Comparison of ENCODE assay signal across 1 cellular context in the genomic region with DNA sequence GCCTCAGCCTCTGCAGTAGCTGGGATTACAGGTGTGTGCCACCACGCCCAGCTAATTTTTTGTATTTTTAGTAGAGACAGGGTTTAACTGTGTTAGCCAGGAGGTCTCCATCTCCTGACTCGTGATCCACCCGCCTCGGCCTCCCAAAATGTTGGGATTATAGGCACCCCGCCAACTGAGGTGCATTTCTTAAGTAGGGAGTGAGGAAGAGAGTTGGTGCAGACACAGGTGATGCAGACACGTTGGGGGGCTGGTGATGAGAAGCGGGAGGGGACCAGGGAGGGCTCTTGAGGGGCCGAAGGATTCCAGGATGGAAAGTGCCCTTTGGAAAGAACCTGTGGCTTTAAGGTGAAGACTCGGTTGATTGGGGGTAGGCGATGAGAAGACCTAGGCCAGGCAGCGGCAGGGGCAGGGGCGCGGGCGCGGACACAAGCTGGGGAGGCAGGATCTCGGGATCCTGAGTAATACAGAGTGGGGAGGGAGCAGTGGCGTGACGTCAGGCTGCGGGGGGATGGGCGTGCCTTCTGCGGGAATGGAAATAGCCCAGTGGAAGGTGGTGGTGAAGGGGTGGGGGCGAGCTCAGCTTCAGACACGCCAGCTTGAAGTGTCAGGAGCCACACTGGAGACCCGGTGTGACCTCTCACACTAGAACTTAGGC.
TF ChIP-seq lines count a peak whose summit lies in the region.

No MANE protein-coding gene starts in this region.

TF ChIP-seq in HEK293, 187 proteins besides CTCF, POLR2A, EP300 and RAD21 (continued from another document):
- TF ChIP-seq, protein P1, sequence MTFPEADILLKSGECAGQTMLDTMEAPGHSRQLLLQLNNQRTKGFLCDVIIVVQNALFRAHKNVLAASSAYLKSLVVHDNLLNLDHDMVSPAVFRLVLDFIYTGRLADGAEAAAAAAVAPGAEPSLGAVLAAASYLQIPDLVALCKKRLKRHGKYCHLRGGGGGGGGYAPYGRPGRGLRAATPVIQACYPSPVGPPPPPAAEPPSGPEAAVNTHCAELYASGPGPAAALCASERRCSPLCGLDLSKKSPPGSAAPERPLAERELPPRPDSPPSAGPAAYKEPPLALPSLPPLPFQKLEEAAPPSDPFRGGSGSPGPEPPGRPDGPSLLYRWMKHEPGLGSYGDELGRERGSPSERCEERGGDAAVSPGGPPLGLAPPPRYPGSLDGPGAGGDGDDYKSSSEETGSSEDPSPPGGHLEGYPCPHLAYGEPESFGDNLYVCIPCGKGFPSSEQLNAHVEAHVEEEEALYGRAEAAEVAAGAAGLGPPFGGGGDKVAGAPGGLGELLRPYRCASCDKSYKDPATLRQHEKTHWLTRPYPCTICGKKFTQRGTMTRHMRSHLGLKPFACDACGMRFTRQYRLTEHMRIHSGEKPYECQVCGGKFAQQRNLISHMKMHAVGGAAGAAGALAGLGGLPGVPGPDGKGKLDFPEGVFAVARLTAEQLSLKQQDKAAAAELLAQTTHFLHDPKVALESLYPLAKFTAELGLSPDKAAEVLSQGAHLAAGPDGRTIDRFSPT (tag by site-specific recombination; IDR thresholded peaks at IDR 0.05), result no peak; the same call in 1 of the 2 replicates
- TF ChIP-seq FEZF1 (tag by site-specific recombination; IDR thresholded peaks at IDR 0.05), result no peak
- no peak for TF ChIP-seq SETDB1 (IDR thresholded peaks at IDR 0.05; ENCODE audit: insufficient read length, low read length)
- TF ChIP-seq ZNF211 (tag by site-specific recombination; IDR thresholded peaks at IDR 0.05; ENCODE audit: low read depth), result no peak
- peak; percentile 71 for TF ChIP-seq KLF9 (tag by site-specific recombination; IDR thresholded peaks at IDR 0.05; ENCODE audit: low read depth)
- no peak for TF ChIP-seq ZNF248 (tag by site-specific recombination; IDR thresholded peaks at IDR 0.05)
- TF ChIP-seq GLIS1 (tag by site-specific recombination; IDR thresholded peaks at IDR 0.05), result no peak
- no peak for TF ChIP-seq ZNF555 (tag by site-specific recombination; conservative IDR thresholded peaks at IDR 0.05)
- TF ChIP-seq ZXDB (tag by site-specific recombination; IDR thresholded peaks at IDR 0.05), result no peak
- TF ChIP-seq ZNF114 (tag by site-specific recombination; IDR thresholded peaks at IDR 0.05), result no peak
- TF ChIP-seq, protein P2, sequence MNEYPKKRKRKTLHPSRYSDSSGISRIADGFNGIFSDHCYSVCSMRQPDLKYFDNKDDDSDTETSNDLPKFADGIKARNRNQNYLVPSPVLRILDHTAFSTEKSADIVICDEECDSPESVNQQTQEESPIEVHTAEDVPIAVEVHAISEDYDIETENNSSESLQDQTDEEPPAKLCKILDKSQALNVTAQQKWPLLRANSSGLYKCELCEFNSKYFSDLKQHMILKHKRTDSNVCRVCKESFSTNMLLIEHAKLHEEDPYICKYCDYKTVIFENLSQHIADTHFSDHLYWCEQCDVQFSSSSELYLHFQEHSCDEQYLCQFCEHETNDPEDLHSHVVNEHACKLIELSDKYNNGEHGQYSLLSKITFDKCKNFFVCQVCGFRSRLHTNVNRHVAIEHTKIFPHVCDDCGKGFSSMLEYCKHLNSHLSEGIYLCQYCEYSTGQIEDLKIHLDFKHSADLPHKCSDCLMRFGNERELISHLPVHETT (tag by site-specific recombination; IDR thresholded peaks at IDR 0.05), result no peak
- TF ChIP-seq ZNF157 (tag by site-specific recombination; IDR thresholded peaks at IDR 0.05), result no peak
- no peak for TF ChIP-seq ZNF223 (tag by site-specific recombination; IDR thresholded peaks at IDR 0.05)
- TF ChIP-seq, protein P3, sequence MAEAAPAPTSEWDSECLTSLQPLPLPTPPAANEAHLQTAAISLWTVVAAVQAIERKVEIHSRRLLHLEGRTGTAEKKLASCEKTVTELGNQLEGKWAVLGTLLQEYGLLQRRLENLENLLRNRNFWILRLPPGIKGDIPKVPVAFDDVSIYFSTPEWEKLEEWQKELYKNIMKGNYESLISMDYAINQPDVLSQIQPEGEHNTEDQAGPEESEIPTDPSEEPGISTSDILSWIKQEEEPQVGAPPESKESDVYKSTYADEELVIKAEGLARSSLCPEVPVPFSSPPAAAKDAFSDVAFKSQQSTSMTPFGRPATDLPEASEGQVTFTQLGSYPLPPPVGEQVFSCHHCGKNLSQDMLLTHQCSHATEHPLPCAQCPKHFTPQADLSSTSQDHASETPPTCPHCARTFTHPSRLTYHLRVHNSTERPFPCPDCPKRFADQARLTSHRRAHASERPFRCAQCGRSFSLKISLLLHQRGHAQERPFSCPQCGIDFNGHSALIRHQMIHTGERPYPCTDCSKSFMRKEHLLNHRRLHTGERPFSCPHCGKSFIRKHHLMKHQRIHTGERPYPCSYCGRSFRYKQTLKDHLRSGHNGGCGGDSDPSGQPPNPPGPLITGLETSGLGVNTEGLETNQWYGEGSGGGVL (tag by site-specific recombination; IDR thresholded peaks at IDR 0.05), result peak; percentile 49; the same call in 1 of the 2 replicates
- TF ChIP-seq, protein P4, sequence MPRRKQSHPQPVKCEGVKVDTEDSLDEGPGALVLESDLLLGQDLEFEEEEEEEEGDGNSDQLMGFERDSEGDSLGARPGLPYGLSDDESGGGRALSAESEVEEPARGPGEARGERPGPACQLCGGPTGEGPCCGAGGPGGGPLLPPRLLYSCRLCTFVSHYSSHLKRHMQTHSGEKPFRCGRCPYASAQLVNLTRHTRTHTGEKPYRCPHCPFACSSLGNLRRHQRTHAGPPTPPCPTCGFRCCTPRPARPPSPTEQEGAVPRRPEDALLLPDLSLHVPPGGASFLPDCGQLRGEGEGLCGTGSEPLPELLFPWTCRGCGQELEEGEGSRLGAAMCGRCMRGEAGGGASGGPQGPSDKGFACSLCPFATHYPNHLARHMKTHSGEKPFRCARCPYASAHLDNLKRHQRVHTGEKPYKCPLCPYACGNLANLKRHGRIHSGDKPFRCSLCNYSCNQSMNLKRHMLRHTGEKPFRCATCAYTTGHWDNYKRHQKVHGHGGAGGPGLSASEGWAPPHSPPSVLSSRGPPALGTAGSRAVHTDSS (tag by site-specific recombination; IDR thresholded peaks at IDR 0.05), result no peak
